1 cellular context compared by ENCODE assay signal in the genomic region with DNA sequence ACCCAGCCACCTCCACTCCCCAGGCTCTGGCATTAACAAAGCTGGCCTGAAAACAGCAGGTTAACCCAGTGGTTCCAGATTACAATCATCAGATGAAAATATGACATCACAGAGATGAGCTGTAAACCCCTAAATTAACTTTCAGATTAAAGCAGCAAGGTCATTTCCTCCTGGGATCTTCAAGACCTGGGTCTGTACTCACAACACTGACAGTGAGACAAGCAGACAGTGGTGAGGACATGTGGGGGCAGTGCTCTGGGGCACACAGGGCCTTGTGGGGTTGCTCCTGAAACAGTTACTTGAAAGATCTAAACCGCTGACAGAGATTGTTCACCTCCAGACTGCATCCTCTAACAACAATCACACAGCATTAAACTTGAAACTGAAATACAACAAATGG.
TF ChIP-seq lines count a peak whose summit lies in the region.

No MANE protein-coding gene starts in this region.

TF ChIP-seq in HepG2, 621 proteins besides CTCF, POLR2A, EP300 and RAD21:
- TF ChIP-seq ETV5 (CRISPR knock-in tag; IDR thresholded peaks at IDR 0.05; ENCODE audit: borderline replicate concordance) = no peak
- TF ChIP-seq, protein P1, sequence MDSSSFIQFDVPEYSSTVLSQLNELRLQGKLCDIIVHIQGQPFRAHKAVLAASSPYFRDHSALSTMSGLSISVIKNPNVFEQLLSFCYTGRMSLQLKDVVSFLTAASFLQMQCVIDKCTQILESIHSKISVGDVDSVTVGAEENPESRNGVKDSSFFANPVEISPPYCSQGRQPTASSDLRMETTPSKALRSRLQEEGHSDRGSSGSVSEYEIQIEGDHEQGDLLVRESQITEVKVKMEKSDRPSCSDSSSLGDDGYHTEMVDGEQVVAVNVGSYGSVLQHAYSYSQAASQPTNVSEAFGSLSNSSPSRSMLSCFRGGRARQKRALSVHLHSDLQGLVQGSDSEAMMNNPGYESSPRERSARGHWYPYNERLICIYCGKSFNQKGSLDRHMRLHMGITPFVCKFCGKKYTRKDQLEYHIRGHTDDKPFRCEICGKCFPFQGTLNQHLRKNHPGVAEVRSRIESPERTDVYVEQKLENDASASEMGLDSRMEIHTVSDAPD (CRISPR knock-in tag; IDR thresholded peaks at IDR 0.05) = no peak
- TF ChIP-seq NR2F2 (IDR thresholded peaks at IDR 0.05; ENCODE audit: borderline replicate concordance, low read depth) = no peak
